Comparison of ENCODE assay signal across 1 cellular context in genomic region chr1:214261206-214262123, GRCh38.
TF ChIP-seq lines count a peak whose summit lies in the region.

No MANE protein-coding gene starts in this region.

TF ChIP-seq in HepG2, 621 proteins besides CTCF, POLR2A, EP300 and RAD21 (continued from another document and continues in another):
- TF ChIP-seq ZNF687 (CRISPR knock-in tag; IDR thresholded peaks at IDR 0.05) (peak; percentile 57), AKAP8 (CRISPR knock-in tag; IDR thresholded peaks at IDR 0.05) (no peak), ZNF543 (CRISPR knock-in tag; IDR thresholded peaks at IDR 0.05) (no peak), REL (CRISPR knock-in tag; conservative IDR thresholded peaks at IDR 0.05) (no peak), IRF1 (CRISPR knock-in tag; IDR thresholded peaks at IDR 0.05; ENCODE audit: low read depth) (no peak), FOXA3 (CRISPR knock-in tag; IDR thresholded peaks at IDR 0.05) (peak; percentile 36; the same call in 1 of the 2 replicates), ZNF326 (CRISPR knock-in tag; IDR thresholded peaks at IDR 0.05; ENCODE audit: borderline replicate concordance) (no peak), ZNF10 (CRISPR knock-in tag; IDR thresholded peaks at IDR 0.05; ENCODE audit: borderline replicate concordance, low read depth) (no peak), ZNF468 (CRISPR knock-in tag; IDR thresholded peaks at IDR 0.05) (no peak), MIXL1 (CRISPR knock-in tag; IDR thresholded peaks at IDR 0.05) (no peak), RXRA (CRISPR knock-in tag; IDR thresholded peaks at IDR 0.05) (peak; percentile 37; the same call in 1 of the 2 replicates), SP2 (CRISPR knock-in tag; IDR thresholded peaks at IDR 0.05) (no peak), STAG1 (CRISPR knock-in tag; IDR thresholded peaks at IDR 0.05) (peak; percentile 96), ZNF816 (CRISPR knock-in tag; IDR thresholded peaks at IDR 0.05; ENCODE audit: borderline replicate concordance) (no peak), FOXC1 (CRISPR knock-in tag; IDR thresholded peaks at IDR 0.05; ENCODE audit: borderline replicate concordance) (no peak), KDM6A (CRISPR knock-in tag; IDR thresholded peaks at IDR 0.05; ENCODE audit: low read depth) (no peak), ZNF629 (CRISPR knock-in tag; conservative IDR thresholded peaks at IDR 0.05) (no peak), ZNF331 (CRISPR knock-in tag; IDR thresholded peaks at IDR 0.05) (peak; percentile 34; the same call in 1 of the 2 replicates), LCORL (IDR thresholded peaks at IDR 0.05) (no peak), LCORL (CRISPR knock-in tag; IDR thresholded peaks at IDR 0.05) (peak; percentile 59; the same call in 1 of the 2 replicates), ZNF501 (CRISPR knock-in tag; IDR thresholded peaks at IDR 0.05) (0 out of 2 replicates have a peak, but pooled peaks have one; percentile 18), FIP1L1 (IDR thresholded peaks at IDR 0.05; ENCODE audit: borderline replicate concordance, insufficient read depth, low read depth, low read length) (no peak), PHF20 (CRISPR knock-in tag; IDR thresholded peaks at IDR 0.05) (no peak), ZNF691 (CRISPR knock-in tag; IDR thresholded peaks at IDR 0.05; ENCODE audit: borderline replicate concordance, low read depth) (0 out of 2 replicates have a peak, but pooled peaks have one; percentile 56), SP4 (CRISPR knock-in tag; IDR thresholded peaks at IDR 0.05) (no peak), ZNF674 (CRISPR knock-in tag; IDR thresholded peaks at IDR 0.05; ENCODE audit: low read depth) (no peak), ZNF616 (CRISPR knock-in tag; IDR thresholded peaks at IDR 0.05; ENCODE audit: low read depth) (no peak), MIER3 (CRISPR knock-in tag; IDR thresholded peaks at IDR 0.05; ENCODE audit: borderline replicate concordance) (0 out of 2 replicates have a peak, but pooled peaks have one; percentile 65), TEAD3 (CRISPR knock-in tag; optimal IDR thresholded peaks at IDR 0.05; ENCODE audit: borderline replicate concordance) (peak; percentile 46), ZNF235 (CRISPR knock-in tag; IDR thresholded peaks at IDR 0.05; ENCODE audit: borderline replicate concordance) (no peak), FOXO1 (CRISPR knock-in tag; IDR thresholded peaks at IDR 0.05) (peak; percentile 11; the same call in 1 of the 2 replicates), ZNF576 (CRISPR knock-in tag; IDR thresholded peaks at IDR 0.05) (no peak), MLXIP (CRISPR knock-in tag; IDR thresholded peaks at IDR 0.05; ENCODE audit: borderline replicate concordance) (no peak), BORCS8-MEF2B (CRISPR knock-in tag; IDR thresholded peaks at IDR 0.05) (peak; percentile 43; the same call in 1 of the 2 replicates), ZNF367 (CRISPR knock-in tag; IDR thresholded peaks at IDR 0.05; ENCODE audit: borderline replicate concordance) (no peak), ZNF225 (CRISPR knock-in tag; IDR thresholded peaks at IDR 0.05) (no peak), ZNF850 (CRISPR knock-in tag; conservative IDR thresholded peaks at IDR 0.05) (no peak), SMC3 (IDR thresholded peaks at IDR 0.05; ENCODE audit: low read length) (peak; percentile 79), POLR2G (IDR thresholded peaks at IDR 0.05; ENCODE audit: low read depth, low read length) (no peak), ARNT2 (CRISPR knock-in tag; IDR thresholded peaks at IDR 0.05; ENCODE audit: low read depth) (no peak), KAT8 (CRISPR knock-in tag; IDR thresholded peaks at IDR 0.05) (no peak), DNMT1 (CRISPR knock-in tag; IDR thresholded peaks at IDR 0.05) (no peak), KDM5B (CRISPR knock-in tag; IDR thresholded peaks at IDR 0.05; ENCODE audit: borderline replicate concordance) (peak; percentile 28; the same call in 1 of the 2 replicates), ZIK1 (CRISPR knock-in tag; IDR thresholded peaks at IDR 0.05; ENCODE audit: borderline replicate concordance, low read depth) (no peak), CBFB (CRISPR knock-in tag; IDR thresholded peaks at IDR 0.05) (no peak), GTF2F1 (IDR thresholded peaks at IDR 0.05; ENCODE audit: low read length) (no peak), ZNF784 (CRISPR knock-in tag; IDR thresholded peaks at IDR 0.05; ENCODE audit: borderline replicate concordance) (no peak), YEATS2 (CRISPR knock-in tag; IDR thresholded peaks at IDR 0.05; ENCODE audit: borderline replicate concordance) (peak; percentile 49; the same call in 1 of the 2 replicates), SRSF1 (optimal IDR thresholded peaks at IDR 0.05; ENCODE audit: low read depth, low read length) (no peak), ZBTB7B (CRISPR knock-in tag; IDR thresholded peaks at IDR 0.05) (no peak), GZF1 (CRISPR knock-in tag; IDR thresholded peaks at IDR 0.05) (no peak), BCL6 (CRISPR knock-in tag; IDR thresholded peaks at IDR 0.05) (peak; percentile 15; the same call in 1 of the 2 replicates), MAZ (IDR thresholded peaks at IDR 0.05; ENCODE audit: borderline replicate concordance, low read depth, low read length) (no peak), MAZ (CRISPR knock-in tag; IDR thresholded peaks at IDR 0.05; ENCODE audit: low read depth) (no peak), CC2D1A (CRISPR knock-in tag; IDR thresholded peaks at IDR 0.05) (no peak), ZNF546 (CRISPR knock-in tag; conservative IDR thresholded peaks at IDR 0.05) (no peak), MTF2 (CRISPR knock-in tag; IDR thresholded peaks at IDR 0.05; ENCODE audit: borderline replicate concordance) (peak; percentile 85; the same call in 1 of the 2 replicates), ZNF282 (IDR thresholded peaks at IDR 0.05; ENCODE audit: partially characterized antibody) (no peak), SOX5 (CRISPR knock-in tag; IDR thresholded peaks at IDR 0.05; ENCODE audit: borderline replicate concordance) (no peak), RELA (CRISPR knock-in tag; IDR thresholded peaks at IDR 0.05) (no peak), HOXA3 (CRISPR knock-in tag; IDR thresholded peaks at IDR 0.05) (no peak), MED8 (CRISPR knock-in tag; IDR thresholded peaks at IDR 0.05; ENCODE audit: insufficient replicate concordance) (no peak)
- TF ChIP-seq, protein P1, sequence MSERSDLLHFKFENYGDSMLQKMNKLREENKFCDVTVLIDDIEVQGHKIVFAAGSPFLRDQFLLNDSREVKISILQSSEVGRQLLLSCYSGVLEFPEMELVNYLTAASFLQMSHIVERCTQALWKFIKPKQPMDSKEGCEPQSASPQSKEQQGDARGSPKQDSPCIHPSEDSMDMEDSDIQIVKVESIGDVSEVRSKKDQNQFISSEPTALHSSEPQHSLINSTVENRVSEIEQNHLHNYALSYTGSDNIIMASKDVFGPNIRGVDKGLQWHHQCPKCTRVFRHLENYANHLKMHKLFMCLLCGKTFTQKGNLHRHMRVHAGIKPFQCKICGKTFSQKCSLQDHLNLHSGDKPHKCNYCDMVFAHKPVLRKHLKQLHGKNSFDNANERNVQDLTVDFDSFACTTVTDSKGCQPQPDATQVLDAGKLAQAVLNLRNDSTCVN (CRISPR knock-in tag; IDR thresholded peaks at IDR 0.05; ENCODE audit: borderline replicate concordance) = 0 out of 2 replicates have a peak, but pooled peaks have one; percentile 30
- TF ChIP-seq, protein P2, sequence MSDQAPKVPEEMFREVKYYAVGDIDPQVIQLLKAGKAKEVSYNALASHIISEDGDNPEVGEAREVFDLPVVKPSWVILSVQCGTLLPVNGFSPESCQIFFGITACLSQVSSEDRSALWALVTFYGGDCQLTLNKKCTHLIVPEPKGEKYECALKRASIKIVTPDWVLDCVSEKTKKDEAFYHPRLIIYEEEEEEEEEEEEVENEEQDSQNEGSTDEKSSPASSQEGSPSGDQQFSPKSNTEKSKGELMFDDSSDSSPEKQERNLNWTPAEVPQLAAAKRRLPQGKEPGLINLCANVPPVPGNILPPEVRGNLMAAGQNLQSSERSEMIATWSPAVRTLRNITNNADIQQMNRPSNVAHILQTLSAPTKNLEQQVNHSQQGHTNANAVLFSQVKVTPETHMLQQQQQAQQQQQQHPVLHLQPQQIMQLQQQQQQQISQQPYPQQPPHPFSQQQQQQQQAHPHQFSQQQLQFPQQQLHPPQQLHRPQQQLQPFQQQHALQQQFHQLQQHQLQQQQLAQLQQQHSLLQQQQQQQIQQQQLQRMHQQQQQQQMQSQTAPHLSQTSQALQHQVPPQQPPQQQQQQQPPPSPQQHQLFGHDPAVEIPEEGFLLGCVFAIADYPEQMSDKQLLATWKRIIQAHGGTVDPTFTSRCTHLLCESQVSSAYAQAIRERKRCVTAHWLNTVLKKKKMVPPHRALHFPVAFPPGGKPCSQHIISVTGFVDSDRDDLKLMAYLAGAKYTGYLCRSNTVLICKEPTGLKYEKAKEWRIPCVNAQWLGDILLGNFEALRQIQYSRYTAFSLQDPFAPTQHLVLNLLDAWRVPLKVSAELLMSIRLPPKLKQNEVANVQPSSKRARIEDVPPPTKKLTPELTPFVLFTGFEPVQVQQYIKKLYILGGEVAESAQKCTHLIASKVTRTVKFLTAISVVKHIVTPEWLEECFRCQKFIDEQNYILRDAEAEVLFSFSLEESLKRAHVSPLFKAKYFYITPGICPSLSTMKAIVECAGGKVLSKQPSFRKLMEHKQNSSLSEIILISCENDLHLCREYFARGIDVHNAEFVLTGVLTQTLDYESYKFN (CRISPR knock-in tag; conservative IDR thresholded peaks at IDR 0.05) = no peak
- TF ChIP-seq, protein P3, sequence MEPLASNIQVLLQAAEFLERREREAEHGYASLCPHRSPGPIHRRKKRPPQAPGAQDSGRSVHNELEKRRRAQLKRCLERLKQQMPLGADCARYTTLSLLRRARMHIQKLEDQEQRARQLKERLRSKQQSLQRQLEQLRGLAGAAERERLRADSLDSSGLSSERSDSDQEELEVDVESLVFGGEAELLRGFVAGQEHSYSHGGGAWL (CRISPR knock-in tag; IDR thresholded peaks at IDR 0.05) = no peak
